Comparison of ENCODE assay signal across 9 cellular contexts in genomic region chr5:3929799-3930198, GRCh38.
"Had no signal": no experiment of that assay in that cellular context is flagged by ENCODE, and none has a peak within 500 bp of the region (broad histone marks: within the 10 kb centered on the region; RNA-seq: fewer than 3 reads in every experiment).

No MANE protein-coding gene starts in this region.

- H3K4me2 ChIP-seq: GM23338 had no signal

- H3K9me3 ChIP-seq: HAP-1 had no signal

- H3K4me1 Mint-ChIP-seq: GM23338 had no signal

- H3K27ac ChIP-seq: GM23248 had no signal

- H3K9ac ChIP-seq: GM23248 had no signal

- H3K27ac Mint-ChIP-seq: GM23338, HFFc6 had no signal

- H3K4me3 Mint-ChIP-seq: GM23338, H9, HFFc6 had no signal

- H2AFZ ChIP-seq: GM23248, GM23338 had no signal

- H3K4me1 ChIP-seq: HAP-1 had no signal

- DNase-seq: GM23248, GOT3, H7, H9, HCEC 1CT, HFFc6 had no signal

- ATAC-seq: GM23338, HCT116 had no signal

- H3K36me3 ChIP-seq: HAP-1 had no signal

- H3K4me3 ChIP-seq: GM23248, GM23338, HAP-1 had no signal
